1 cellular context compared by ENCODE assay signal in the genomic region with DNA sequence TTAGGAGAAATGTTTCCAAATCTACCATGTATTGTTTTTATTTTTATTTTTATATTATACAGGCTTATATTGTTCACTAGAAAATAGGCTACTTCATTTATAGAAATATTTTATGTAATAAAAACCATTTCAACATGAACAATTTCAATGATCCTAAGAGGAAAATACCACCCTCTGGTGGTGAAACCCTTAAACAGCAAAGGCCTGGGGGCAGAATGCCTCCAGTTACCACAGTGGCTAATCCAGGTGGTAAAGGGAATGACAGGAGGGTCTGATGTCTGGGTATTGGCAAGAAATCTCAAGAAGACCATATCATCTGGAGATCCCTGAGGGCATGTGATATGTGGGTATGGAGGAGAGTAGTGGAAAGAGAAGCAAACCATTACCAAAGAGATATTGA.
TF ChIP-seq lines count a peak whose summit lies in the region.

No MANE protein-coding gene starts in this region.

TF ChIP-seq in H1, 55 proteins besides CTCF, POLR2A, EP300 and RAD21 (continued from another document):
- no peak for TF ChIP-seq RXRA (IDR thresholded peaks at IDR 0.05; ENCODE audit: insufficient read depth, low read depth, low read length)
- no peak for TF ChIP-seq KDM1A (IDR thresholded peaks at IDR 0.05; ENCODE audit: borderline replicate concordance, low read length)
- no peak for TF ChIP-seq SP1 (IDR thresholded peaks at IDR 0.05; ENCODE audit: low read depth, low read length)
